32 cellular contexts compared by ENCODE assay signal in the genomic region with DNA sequence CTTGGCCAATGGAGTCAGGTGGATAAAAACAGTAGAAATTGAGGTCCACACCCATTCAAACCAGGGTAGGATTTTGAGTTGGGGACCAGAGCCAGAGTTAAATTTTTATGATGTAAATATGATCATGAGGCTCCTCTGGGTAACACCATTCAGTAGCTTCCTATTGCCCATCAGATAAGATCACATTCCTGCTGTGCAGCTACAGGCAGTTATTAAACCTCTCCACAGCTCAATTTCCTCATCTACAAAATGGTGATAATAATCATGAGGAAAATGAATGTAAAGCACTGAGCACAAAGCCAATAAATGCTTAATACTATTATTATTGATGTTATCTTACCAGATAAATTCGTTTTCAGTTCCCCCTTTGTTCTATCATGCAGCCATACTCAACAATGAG.
DNase-seq lines count a peak whose midpoint lies in the region; ATAC-seq and TF ChIP-seq lines count a peak whose summit lies in the region.
"Had no signal": no experiment of that assay in that cellular context is flagged by ENCODE, and none has a peak within 500 bp of the region (broad histone marks: within the 10 kb centered on the region; RNA-seq: fewer than 3 reads in every experiment).

No MANE protein-coding gene starts in this region.

- H3K27ac Mint-ChIP-seq in Calu3 (ENCODE audit: unreplicated experiment), result no peak overlapping the region
- H3K27ac Mint-ChIP-seq: B cell; CD14-positive monocyte; CD4-positive, alpha-beta memory T cell; CD4-positive, alpha-beta T cell; CD4-positive, CD25-positive, alpha-beta regulatory T cell; CD8-positive, alpha-beta memory T cell; CD8-positive, alpha-beta T cell had no signal

- H3K79me1 ChIP-seq in mesenchymal stem cell (replicated peaks; ENCODE audit: low read length, poor library complexity, severe bottlenecking), result no peaks in the 10 kb centered on the region

- no peak overlapping the region for H4K8ac ChIP-seq in mesenchymal stem cell (ENCODE audit: low read length)

- H2BK120ac ChIP-seq in mesenchymal stem cell (ENCODE audit: low read depth, low read length), result peak overlapping the region; percentile 49

- H3K27me3 Mint-ChIP-seq in Calu3 (ENCODE audit: unreplicated experiment), result no peaks in the 10 kb centered on the region
- H3K27me3 Mint-ChIP-seq: B cell; CD4-positive, alpha-beta memory T cell; CD4-positive, alpha-beta T cell; CD4-positive, CD25-positive, alpha-beta regulatory T cell; CD8-positive, alpha-beta memory T cell had no signal

- no peaks in the 10 kb centered on the region for H3K79me2 ChIP-seq in SK-N-SH (ENCODE audit: insufficient read depth)

- no TSS peak for BruUV-seq in Calu3 (replicated peaks; lab: Mats Ljungman, UMichigan)

- no peak overlapping the region for H3K18ac ChIP-seq in mesenchymal stem cell (ENCODE audit: low read depth in 1 of 2, low read length in 2 of 2)

- H2BK15ac ChIP-seq in mesenchymal stem cell (ENCODE audit: low read depth, poor library complexity, severe bottlenecking), result no peak overlapping the region

- POLR2A ChIA-PET in SK-N-SH (lab: Yijun Ruan, JAX), result no interaction called here

- H3K4me1 Mint-ChIP-seq in Calu3 (ENCODE audit: low read depth, unreplicated experiment), result no peaks in the 10 kb centered on the region
- H3K4me1 Mint-ChIP-seq: B cell; CD14-positive monocyte; CD4-positive, alpha-beta memory T cell; CD4-positive, CD25-positive, alpha-beta regulatory T cell; CD8-positive, alpha-beta memory T cell had no signal

- WGBS in SK-N-SH (ENCODE audit: low lambda C conversion rate), result 11% methylated on average over 1 of the region's 1 CpG
- 0% methylated on average over 1 of the region's 1 CpG for WGBS in mesenchymal stem cell

- H2BK5ac ChIP-seq in mesenchymal stem cell (ENCODE audit: low read depth, low read length, poor library complexity, severe bottlenecking), result no peak overlapping the region

- H4K91ac ChIP-seq in mesenchymal stem cell (ENCODE audit: low read length), result no peak overlapping the region

- H3K4me2 ChIP-seq in SK-N-SH, result no peak overlapping the region
- H3K4me2 ChIP-seq in mesenchymal stem cell (ENCODE audit: low read length, poor library complexity, severe bottlenecking), result no peak overlapping the region
- H3K4me2 ChIP-seq: A549; BLaER1; BLaER1 treated with 17β-estradiol and CSF1 and Interleukin-3, amounts not matched to agents 10 nM and 100 nM had no signal

- no peaks in the 10 kb centered on the region for H3K9me2 ChIP-seq in SK-N-SH

- H3K4me3 Mint-ChIP-seq in Calu3 (ENCODE audit: low read depth, unreplicated experiment), result no peak overlapping the region
- H3K4me3 Mint-ChIP-seq: B cell; CD14-positive monocyte; CD4-positive, alpha-beta memory T cell; CD4-positive, alpha-beta T cell; CD4-positive, CD25-positive, alpha-beta regulatory T cell; CD8-positive, alpha-beta memory T cell; CD8-positive, alpha-beta T cell had no signal

- no peaks in the 10 kb centered on the region for H3K36me3 Mint-ChIP-seq in Calu3 (ENCODE audit: insufficient read depth, unreplicated experiment)
- H3K36me3 Mint-ChIP-seq: CD14-positive monocyte; CD4-positive, alpha-beta memory T cell; CD4-positive, CD25-positive, alpha-beta regulatory T cell; CD8-positive, alpha-beta memory T cell; CD8-positive, alpha-beta T cell had no signal

- TF ChIP-seq RAD21 in SK-N-SH (IDR thresholded peaks at IDR 0.05; ENCODE audit: low read length), result no peak

- no peak for DNase-seq in SK-N-SH
- peak; percentile 29 for DNase-seq in NCI-H69 (lab: John Stamatoyannopoulos, UW)
- no peak for DNase-seq in mesenchymal stem cell
- DNase-seq in Calu3, result no peak
- no peak for DNase-seq in NCI-H2081 treated with DMSO at 0.1 percent for 48 hours (lab: John Stamatoyannopoulos, UW)
- DNase-seq: 8988T; ACHN; AML-193; C1 segment of cervical spinal cord; Caco-2; CD4-positive, alpha-beta memory T cell; CD4-positive, alpha-beta T cell; CD4-positive, CD25-positive, alpha-beta regulatory T cell; CD8-positive, alpha-beta memory T cell; CD8-positive, alpha-beta T cell; COR-L47; DMS 273 treated with DMSO at 0.1 percent for 48 hours; DMS153; DMS53; DMS79; DMS79 treated with DMSO at 0.1 percent for 48 hours; DND-41; EL had no signal

- no peak overlapping the region for H2AK5ac ChIP-seq in mesenchymal stem cell (ENCODE audit: low read length, severe bottlenecking)

- no peaks in the 10 kb centered on the region for H3K36me3 ChIP-seq in SK-N-SH (replicated peaks in 1 of 2; ENCODE audit: control insufficient read depth in 1 of 2, insufficient read depth in 2 of 2, low read length in 1 of 2)
- H3K36me3 ChIP-seq in mesenchymal stem cell (ENCODE audit: control insufficient read depth in 1 of 2, insufficient read depth in 2 of 2, low read depth in 1 of 2, low read length in 2 of 2), result no peaks in the 10 kb centered on the region
- H3K36me3 ChIP-seq: BE2C; BLaER1; BLaER1 treated with 17β-estradiol and CSF1 and Interleukin-3, amounts not matched to agents 10 nM and 100 nM had no signal

- intact Hi-C loops in Calu3 (cut with micrococcal nuclease; ENCODE audit: unreplicated experiment), result no loop called here

- H3K9ac ChIP-seq in SK-N-SH, result no peak overlapping the region
- H3K9ac ChIP-seq in mesenchymal stem cell (ENCODE audit: low read length), result no peak overlapping the region
- H3K9ac ChIP-seq: BLaER1; BLaER1 treated with 17β-estradiol and CSF1 and Interleukin-3, amounts not matched to agents 10 nM and 100 nM had no signal

- H3K4me3 ChIP-seq in SK-N-SH (ENCODE audit: low read depth in 2 of 2, low read length in 1 of 2), result no peak overlapping the region
- H3K4me3 ChIP-seq in mesenchymal stem cell (ENCODE audit: insufficient read depth in 1 of 2, low read depth in 1 of 2, low read length in 2 of 2), result no peak overlapping the region
- H3K4me3 ChIP-seq: A549; BLaER1; BLaER1 treated with 17β-estradiol and CSF1 and Interleukin-3, amounts not matched to agents 10 nM and 100 nM had no signal

- no peak overlapping the region for H3K4ac ChIP-seq in mesenchymal stem cell (ENCODE audit: low read depth in 1 of 2, low read length in 2 of 2)

- H3K9me3 Mint-ChIP-seq in Calu3 (ENCODE audit: low read depth, unreplicated experiment), result no peaks in the 10 kb centered on the region

- ATAC-seq in SK-N-SH treated with all-trans-retinoic acid at 6 μM for 48 hours, result no peak
- ATAC-seq: A549; CD8-positive, alpha-beta T cell had no signal

- H3F3A ChIP-seq in SK-N-SH (replicated peaks; ENCODE audit: insufficient read depth), result no peaks in the 10 kb centered on the region

- no peak overlapping the region for H3K23ac ChIP-seq in mesenchymal stem cell (ENCODE audit: low read length in 2 of 2)

- H3K14ac ChIP-seq in mesenchymal stem cell (ENCODE audit: low read length in 2 of 2), result no peak overlapping the region

- no peak for TF ChIP-seq CTCF in SK-N-SH (IDR thresholded peaks at IDR 0.05)
- no peak for TF ChIP-seq CTCF in Calu3 (IDR thresholded peaks at IDR 0.05; ENCODE audit: unreplicated experiment)

- H3K4me1 ChIP-seq in SK-N-SH (ENCODE audit: control insufficient read depth in 1 of 2, insufficient read depth in 2 of 2, low read depth in 1 of 2, low read length in 1 of 2), result no peaks in the 10 kb centered on the region; a peak in 2 of 4 replicates
- no peaks in the 10 kb centered on the region for H3K4me1 ChIP-seq in mesenchymal stem cell (ENCODE audit: control insufficient read depth, insufficient read depth, low read depth, low read length)
- H3K4me1 ChIP-seq: A549; BLaER1; BLaER1 treated with 17β-estradiol and CSF1 and Interleukin-3, amounts not matched to agents 10 nM and 100 nM; Caco-2 had no signal

- no peaks in the 10 kb centered on the region for H4K20me1 ChIP-seq in SK-N-SH (ENCODE audit: insufficient read depth)
- H4K20me1 ChIP-seq: BLaER1; BLaER1 treated with 17β-estradiol and CSF1 and Interleukin-3, amounts not matched to agents 10 nM and 100 nM had no signal

- CTCF ChIA-PET in SK-N-SH (lab: Yijun Ruan, JAX), result interaction anchor here (2.5 kb wide), 1 partner anchor 8 kb away, joined by 10 read pairs; no protein-coding TSS in a partner anchor
- CTCF ChIA-PET in Calu3 (lab: Charles Lee), result no interaction called here

- H3K27ac ChIP-seq in SK-N-SH (ENCODE audit: low read depth in 2 of 2, low read length in 1 of 2), result no peak overlapping the region
- no peak overlapping the region for H3K27ac ChIP-seq in mesenchymal stem cell (ENCODE audit: low read length, poor library complexity, severe bottlenecking)
- H3K27ac ChIP-seq: 22Rv1; A549; BLaER1; BLaER1 treated with 17β-estradiol and CSF1 and Interleukin-3, amounts not matched to agents 10 nM and 100 nM; C4-2B had no signal

- H3K9me3 ChIP-seq in SK-N-SH (no peaks in the 10 kb centered on the region), mesenchymal stem cell (ENCODE audit: control insufficient read depth, low read length) (no peaks in the 10 kb centered on the region)
- H3K9me3 ChIP-seq: A549, BE2C, BLaER1, Caco-2 had no signal

- H3K27me3 ChIP-seq in SK-N-SH (ENCODE audit: insufficient read depth), result no peaks in the 10 kb centered on the region
- H3K27me3 ChIP-seq in mesenchymal stem cell (ENCODE audit: control insufficient read depth in 1 of 2, insufficient read depth in 1 of 2, low read length in 2 of 2), result no peaks in the 10 kb centered on the region
- H3K27me3 ChIP-seq: BE2C; BLaER1; BLaER1 treated with 17β-estradiol and CSF1 and Interleukin-3, amounts not matched to agents 10 nM and 100 nM had no signal

- H2BK12ac ChIP-seq in mesenchymal stem cell (ENCODE audit: low read length in 2 of 2), result no peak overlapping the region

- H2AFZ ChIP-seq in SK-N-SH (ENCODE audit: low read depth) (no peak overlapping the region), mesenchymal stem cell (ENCODE audit: low read depth, low read length) (no peak overlapping the region)

- TF ChIP-seq EP300 in SK-N-SH (IDR thresholded peaks at IDR 0.05; ENCODE audit: borderline replicate concordance in 1 of 2, low read depth in 1 of 2, low read length in 1 of 2), result peak in 1 of 2 experiments; percentile 34; a peak in 1 of 4 replicates

TF ChIP-seq in SK-N-SH, 30 proteins besides CTCF, POLR2A, EP300 and RAD21 (continues in another document):
- TF ChIP-seq GATA2 (CRISPR knock-in tag; IDR thresholded peaks at IDR 0.05), result peak; percentile 45; the same call in 1 of the 2 replicates

TF ChIP-seq in SK-N-SH treated with all-trans-retinoic acid at 6 μM for 48 hours, 23 proteins besides CTCF, POLR2A, EP300 and RAD21 (continues in another document):
- TF ChIP-seq SNAI2 (CRISPR knock-in tag; IDR thresholded peaks at IDR 0.05), result no peak
- TF ChIP-seq BACH2 (CRISPR knock-in tag; IDR thresholded peaks at IDR 0.05; ENCODE audit: borderline replicate concordance), result no peak
- no peak for TF ChIP-seq OSR1 (CRISPR knock-in tag; IDR thresholded peaks at IDR 0.05)
